20 cellular contexts compared by ENCODE assay signal in genomic region chr4:55366621-55367020, GRCh38. TPM values are rescaled to one million over a fixed set of nuclear protein-coding genes. Genes with fewer than 3 reads are reported as not detected.
DNase-seq lines count a peak whose midpoint lies in the region; ATAC-seq, FAIRE-seq and TF ChIP-seq lines count a peak whose summit lies in the region.
"Had no signal": no experiment of that assay in that cellular context is flagged by ENCODE, and none has a peak within 500 bp of the region (broad histone marks: within the 10 kb centered on the region; RNA-seq: fewer than 3 reads in every experiment).

No MANE protein-coding gene starts in this region.

- H3K36me3 Mint-ChIP-seq in type B pancreatic cell: peaks cover 5% of the 10 kb centered on the region
- peaks cover 6% of the 10 kb centered on the region for H3K36me3 Mint-ChIP-seq in activated CD4-positive, alpha-beta T cell treated with anti-CD3 and anti-CD28 coated beads, Interleukin-2, amount 10 ng/mL, durations not matched to agents 24 days and 14 days (ENCODE audit: low read depth)
- H3K36me3 Mint-ChIP-seq in activated CD4-positive, alpha-beta T cell treated with anti-CD3 and anti-CD28 coated beads, Interleukin-2, amount 10 ng/mL, durations not matched to agents 7 days and 5 days (ENCODE audit: low read depth): peaks cover 2% of the 10 kb centered on the region

- H2BK120ac ChIP-seq in mesenchymal stem cell (ENCODE audit: low read depth, low read length): no peak overlapping the region

- ATAC-seq in HepG2: no peak
- no peak for ATAC-seq in right lobe of liver

- no peak for TF ChIP-seq RAD21 in HepG2 (CRISPR knock-in tag; IDR thresholded peaks at IDR 0.05)

- H2AFZ ChIP-seq in HepG2 (ENCODE audit: low read length): peak overlapping the region; percentile 6
- no peak overlapping the region for H2AFZ ChIP-seq in mesenchymal stem cell (ENCODE audit: low read depth, low read length)
- H2AFZ ChIP-seq: PC-9 had no signal

- H2AK5ac ChIP-seq in mesenchymal stem cell (ENCODE audit: low read length, severe bottlenecking): peak overlapping the region; percentile 82

- H4K91ac ChIP-seq in mesenchymal stem cell (ENCODE audit: low read length): no peak overlapping the region

- no peak overlapping the region for H3K23ac ChIP-seq in mesenchymal stem cell (ENCODE audit: low read length in 2 of 2)

- H3K9me3 ChIP-seq in HepG2 (ENCODE audit: low read length): no peaks in the 10 kb centered on the region
- no peaks in the 10 kb centered on the region for H3K9me3 ChIP-seq in right lobe of liver
- H3K9me3 ChIP-seq in mesenchymal stem cell (ENCODE audit: control insufficient read depth, low read length): no peaks in the 10 kb centered on the region

- no peak for TF ChIP-seq CTCF in HepG2 (CRISPR knock-in tag; IDR thresholded peaks at IDR 0.05)
- no peak for TF ChIP-seq CTCF in right lobe of liver (IDR thresholded peaks at IDR 0.05)
- TF ChIP-seq CTCF in type B pancreatic cell (conservative IDR thresholded peaks at IDR 0.05): no peak

- CTCF ChIA-PET in HepG2 (lab: Yijun Ruan, JAX; ENCODE audit: low intra/inter-chr PET ratio, low total read pairs): no interaction called here
- CTCF ChIA-PET in activated CD4-positive, alpha-beta T cell treated with anti-CD3 and anti-CD28 coated beads, Interleukin-2, amount 10 ng/mL, durations not matched to agents 7 days and 5 days (lab: Charles Lee): interaction anchor here (2.1 to 2.3 kb wide), 2 partner anchors 9 to 20 kb away, joined by 5 to 7 read pairs; partner anchors contain the start of gene SRD5A3

- no peak overlapping the region for H3K9ac ChIP-seq in HepG2 (ENCODE audit: insufficient read depth, low read depth, low read length)
- H3K9ac ChIP-seq in mesenchymal stem cell (ENCODE audit: low read length): no peak overlapping the region

- in situ Hi-C loops in HepG2 (cut with HindIII; ENCODE audit: extremely low pct_ligation_motif_present, low pct_unique_long_range_greater_than_20kb): no loop called here

- POLR2A ChIA-PET in HepG2 (lab: Yijun Ruan, JAX): interaction anchor here (0.9 to 1.2 kb wide), 3 partner anchors 20 to 32 kb away, joined by 3 to 5 read pairs (median 5); partner anchors contain the start of gene TMEM165
- POLR2A ChIA-PET in activated CD4-positive, alpha-beta T cell treated with anti-CD3 and anti-CD28 coated beads, Interleukin-2, amount 10 ng/mL, durations not matched to agents 7 days and 5 days (lab: Charles Lee): no interaction called here

- no peak overlapping the region for H3K14ac ChIP-seq in mesenchymal stem cell (ENCODE audit: low read length in 2 of 2)

- intact Hi-C loops in HepG2 (cut with micrococcal nuclease; ENCODE audit: unreplicated experiment): no loop called here
- intact Hi-C loops in right lobe of liver (cut with DNase I): no loop called here
- intact Hi-C loops in activated CD4-positive, alpha-beta T cell treated with anti-CD3 and anti-CD28 coated beads, Interleukin-2, amount 10 ng/mL, durations not matched to agents 24 days and 14 days (cut with micrococcal nuclease): no loop called here

- peak overlapping the region; percentile 10 for H3K27ac Mint-ChIP-seq in type B pancreatic cell
- no peak overlapping the region for H3K27ac Mint-ChIP-seq in activated CD4-positive, alpha-beta T cell treated with anti-CD3 and anti-CD28 coated beads, Interleukin-2, amount 10 ng/mL, durations not matched to agents 24 days and 14 days
- no peak overlapping the region for H3K27ac Mint-ChIP-seq in activated CD4-positive, alpha-beta T cell treated with anti-CD3 and anti-CD28 coated beads, Interleukin-2, amount 10 ng/mL, durations not matched to agents 7 days and 5 days
- H3K27ac Mint-ChIP-seq: CD14-positive monocyte, HFFc6 had no signal

- H3K79me1 ChIP-seq in mesenchymal stem cell (replicated peaks; ENCODE audit: low read length, poor library complexity, severe bottlenecking): no peaks in the 10 kb centered on the region

- FAIRE-seq in HepG2 (lab: Jason Lieb, UNC): no peak

- no peak overlapping the region for H2BK12ac ChIP-seq in mesenchymal stem cell (ENCODE audit: low read length in 2 of 2)

- WGBS in HepG2 (ENCODE audit: low lambda C conversion rate): 87% methylated on average over 7 of the region's 7 CpGs
- WGBS in right lobe of liver (ENCODE audit: insufficient coverage, low coverage, low lambda C conversion rate, missing lambda C conversion rate): 79% methylated on average over 7 of the region's 7 CpGs
- 90% methylated on average over 7 of the region's 7 CpGs for WGBS in mesenchymal stem cell

- no TSS peak for BruUV-seq in HepG2 (replicated peaks; lab: Mats Ljungman, UMichigan)

- H3K18ac ChIP-seq in mesenchymal stem cell (ENCODE audit: low read depth in 1 of 2, low read length in 2 of 2): no peak overlapping the region

- no peak overlapping the region for H3K27ac ChIP-seq in HepG2 (ENCODE audit: extremely low read length, insufficient read depth, low read length)
- no peak overlapping the region for H3K27ac ChIP-seq in right lobe of liver
- H3K27ac ChIP-seq in cingulate gyrus (ENCODE audit: low read depth, low read length): peak overlapping the region; percentile 99
- peak overlapping the region; percentile 56 for H3K27ac ChIP-seq in mesenchymal stem cell (ENCODE audit: low read length, poor library complexity, severe bottlenecking)
- H3K27ac ChIP-seq: PC-9, RWPE1 had no signal

- no peak overlapping the region for H2BK15ac ChIP-seq in mesenchymal stem cell (ENCODE audit: low read depth, poor library complexity, severe bottlenecking)

- H4K20me1 ChIP-seq in HepG2 (ENCODE audit: insufficient read depth, low read length): no peaks in the 10 kb centered on the region

- no peak overlapping the region for H4K8ac ChIP-seq in mesenchymal stem cell (ENCODE audit: low read length)

- no peaks in the 10 kb centered on the region for H3K79me2 ChIP-seq in HepG2 (ENCODE audit: insufficient read depth, low read length)

- DNase-seq in HepG2 (ENCODE audit: low spot score) (no peak), right lobe of liver (no peak), mesenchymal stem cell (no peak), type B pancreatic cell (ENCODE audit: extremely low spot score, unreplicated experiment) (no peak)
- no peak for DNase-seq in activated naive CD4-positive, alpha-beta T cell (lab: John Stamatoyannopoulos, UW)
- DNase-seq in activated CD4-positive, alpha-beta T cell treated with anti-CD3 and anti-CD28 coated beads, Interleukin-2, amount 10 ng/mL, durations not matched to agents 24 days and 14 days: no peak
- DNase-seq in activated CD4-positive, alpha-beta T cell treated with anti-CD3 and anti-CD28 coated beads, Interleukin-2, amount 10 ng/mL, durations not matched to agents 7 days and 5 days: no peak
- DNase-seq: 8988T, DMS 273 treated with DMSO at 0.1 percent for 48 hours, DND-41, HFFc6, IMR-90, NCI-H1417 treated with DMSO at 0.1 percent for 48 hours, NCI-H187 treated with DMSO at 0.1 percent for 48 hours, NCI-H2227 treated with DMSO at 0.1 percent for 48 hours, NCI-H524 treated with DMSO at 0.1 percent for 48 hours, PC-9 had no signal

- H3K4me3 ChIP-seq in HepG2 (replicated peaks in 1 of 3; ENCODE audit: insufficient read depth in 1 of 3, low read depth in 2 of 3, low read length in 3 of 3): no peak overlapping the region
- H3K4me3 ChIP-seq in right lobe of liver: no peak overlapping the region
- no peak overlapping the region for H3K4me3 ChIP-seq in mesenchymal stem cell (ENCODE audit: insufficient read depth in 1 of 2, low read depth in 1 of 2, low read length in 2 of 2)
- H3K4me3 ChIP-seq: PC-9 had no signal

- no peaks in the 10 kb centered on the region for H3K27me3 ChIP-seq in HepG2 (ENCODE audit: control insufficient read depth in 1 of 2, insufficient read depth in 2 of 2, low read length in 2 of 2)
- H3K27me3 ChIP-seq in right lobe of liver: no peaks in the 10 kb centered on the region
- no peaks in the 10 kb centered on the region for H3K27me3 ChIP-seq in mesenchymal stem cell (ENCODE audit: control insufficient read depth in 1 of 2, insufficient read depth in 1 of 2, low read length in 2 of 2)

- TF ChIP-seq EP300 in HepG2 (IDR thresholded peaks at IDR 0.05; ENCODE audit: low read depth in 2 of 2, low read length in 2 of 2): no peak
- TF ChIP-seq EP300 in HepG2 (CRISPR knock-in tag; IDR thresholded peaks at IDR 0.05; ENCODE audit: borderline replicate concordance): no peak

- H2BK5ac ChIP-seq in mesenchymal stem cell (ENCODE audit: low read depth, low read length, poor library complexity, severe bottlenecking): no peak overlapping the region

- H3K4me3 Mint-ChIP-seq in type B pancreatic cell: no peak overlapping the region
- H3K4me3 Mint-ChIP-seq in activated CD4-positive, alpha-beta T cell treated with anti-CD3 and anti-CD28 coated beads, Interleukin-2, amount 10 ng/mL, durations not matched to agents 24 days and 14 days: no peak overlapping the region
- no peak overlapping the region for H3K4me3 Mint-ChIP-seq in activated CD4-positive, alpha-beta T cell treated with anti-CD3 and anti-CD28 coated beads, Interleukin-2, amount 10 ng/mL, durations not matched to agents 7 days and 5 days
- H3K4me3 Mint-ChIP-seq: CD14-positive monocyte, HFFc6 had no signal

- H3K4me2 ChIP-seq in HepG2 (ENCODE audit: low read depth, low read length) (0 out of 2 replicates have a peak overlapping the region, but pooled peaks have one; percentile 6), mesenchymal stem cell (ENCODE audit: low read length, poor library complexity, severe bottlenecking) (no peak overlapping the region)
- H3K4me2 ChIP-seq: PC-9 had no signal

- H3K9me3 Mint-ChIP-seq in type B pancreatic cell: no peaks in the 10 kb centered on the region
- H3K9me3 Mint-ChIP-seq in activated CD4-positive, alpha-beta T cell treated with anti-CD3 and anti-CD28 coated beads, Interleukin-2, amount 10 ng/mL, durations not matched to agents 24 days and 14 days: no peaks in the 10 kb centered on the region
- no peaks in the 10 kb centered on the region for H3K9me3 Mint-ChIP-seq in activated CD4-positive, alpha-beta T cell treated with anti-CD3 and anti-CD28 coated beads, Interleukin-2, amount 10 ng/mL, durations not matched to agents 7 days and 5 days
- H3K9me3 Mint-ChIP-seq: CD14-positive monocyte, HFFc6 had no signal

- H3K36me3 ChIP-seq in HepG2 (replicated peaks in 1 of 2; ENCODE audit: control insufficient read depth in 1 of 2, insufficient read depth in 2 of 2, low read length in 2 of 2): no peaks in the 10 kb centered on the region
- no peaks in the 10 kb centered on the region for H3K36me3 ChIP-seq in right lobe of liver
- H3K36me3 ChIP-seq in mesenchymal stem cell (ENCODE audit: control insufficient read depth in 1 of 2, insufficient read depth in 2 of 2, low read depth in 1 of 2, low read length in 2 of 2): peaks cover 0 to 42% of the 10 kb centered on the region in 2 experiments

- H3K27me3 Mint-ChIP-seq in type B pancreatic cell: no peaks in the 10 kb centered on the region
- H3K27me3 Mint-ChIP-seq in activated CD4-positive, alpha-beta T cell treated with anti-CD3 and anti-CD28 coated beads, Interleukin-2, amount 10 ng/mL, durations not matched to agents 24 days and 14 days: no peaks in the 10 kb centered on the region
- H3K27me3 Mint-ChIP-seq in activated CD4-positive, alpha-beta T cell treated with anti-CD3 and anti-CD28 coated beads, Interleukin-2, amount 10 ng/mL, durations not matched to agents 7 days and 5 days: no peaks in the 10 kb centered on the region

- H3K4me1 ChIP-seq in HepG2 (ENCODE audit: insufficient read depth, low read length): peaks cover 17% of the 10 kb centered on the region
- no peaks in the 10 kb centered on the region for H3K4me1 ChIP-seq in right lobe of liver
- H3K4me1 ChIP-seq in mesenchymal stem cell (ENCODE audit: control insufficient read depth, insufficient read depth, low read depth, low read length): peaks cover 9% of the 10 kb centered on the region

- TF ChIP-seq POLR2A in HepG2 (IDR thresholded peaks at IDR 0.05; ENCODE audit: insufficient read depth in 1 of 2, low read depth in 2 of 2, low read length in 2 of 2): no peak
- TF ChIP-seq POLR2A in right lobe of liver (IDR thresholded peaks at IDR 0.05): no peak

- H3K4ac ChIP-seq in mesenchymal stem cell (ENCODE audit: low read depth in 1 of 2, low read length in 2 of 2): no peak overlapping the region

- H3K4me1 Mint-ChIP-seq in type B pancreatic cell (ENCODE audit: unreplicated experiment): no peaks in the 10 kb centered on the region
- H3K4me1 Mint-ChIP-seq in activated CD4-positive, alpha-beta T cell treated with anti-CD3 and anti-CD28 coated beads, Interleukin-2, amount 10 ng/mL, durations not matched to agents 24 days and 14 days: no peaks in the 10 kb centered on the region
- H3K4me1 Mint-ChIP-seq in activated CD4-positive, alpha-beta T cell treated with anti-CD3 and anti-CD28 coated beads, Interleukin-2, amount 10 ng/mL, durations not matched to agents 7 days and 5 days: no peaks in the 10 kb centered on the region

RNA-seq across cellular contexts. Expression of gene SRD5A3, which starts 20.6 kb away (rescaled TPM):
- total RNA-seq in HepG2 (2016; rRNA removed; fragmentation: Illumina TruSeq; extraction: Trizol): 12.8 and 18.4 TPM in 2 replicates
- total RNA-seq in HepG2 (2016; cell fraction: cytosol; rRNA removed; fragmentation: Illumina TruSeq; extraction: Trizol; ENCODE audit: low read depth): 10.3 and 14.8 TPM in 2 replicates
- total RNA-seq in HepG2 (2016; cell fraction: insoluble cytoplasmic fraction; rRNA removed; fragmentation: Illumina TruSeq; extraction: Trizol): 12.5 and 16.5 TPM in 2 replicates
- 22.0 and 24.7 TPM in 2 replicates for total RNA-seq in HepG2 (2016; cell fraction: membrane; rRNA removed; fragmentation: Illumina TruSeq; extraction: Trizol)
- total RNA-seq in HepG2 (2016; cell fraction: nucleus; rRNA removed; fragmentation: Illumina TruSeq; extraction: Trizol): 12.7 and 14.2 TPM in 2 replicates
- polyA plus RNA-seq in HepG2 (2011; rRNA removed): 7.4 and 12.4 TPM in 2 replicates
- polyA plus RNA-seq in HepG2 (2011; cell fraction: cytosol; rRNA removed): 5.5 and 8.9 TPM in 2 replicates
- 0.87 and 1.7 TPM in 2 replicates for polyA plus RNA-seq in HepG2 (2011; cell fraction: nucleus; rRNA removed)
- 8.3 and 13.3 TPM in 2 replicates for polyA plus RNA-seq in HepG2 (2012)
- polyA plus RNA-seq in HepG2 (2016; cell fraction: cytosol; fragmentation: Illumina TruSeq; extraction: Trizol; ENCODE audit: low read depth): 30.1 and 32.4 TPM in 2 replicates
- polyA plus RNA-seq in HepG2 (2016; cell fraction: insoluble cytoplasmic fraction; fragmentation: Illumina TruSeq; extraction: Trizol; ENCODE audit: low read depth): 17.4 and 17.6 TPM in 2 replicates
- 26.9 and 30.1 TPM in 2 replicates for polyA plus RNA-seq in HepG2 (2016; cell fraction: membrane; fragmentation: Illumina TruSeq; extraction: Trizol; ENCODE audit: low read depth)
- polyA plus RNA-seq in HepG2 (2016; cell fraction: nucleus; fragmentation: Illumina TruSeq; extraction: Trizol; ENCODE audit: insufficient read depth, low read depth): 26.6 and 27.3 TPM in 2 replicates
- polyA minus RNA-seq in HepG2 (2011; rRNA and poly(A)+ RNA removed; ENCODE audit: low replicate concordance): 14.9 and 24.8 TPM in 2 replicates
- 4.6 and 5.1 TPM in 2 replicates for polyA minus RNA-seq in HepG2 (2011; cell fraction: cytosol; rRNA and poly(A)+ RNA removed)
- 1.3 and 2.1 TPM in 2 replicates for polyA minus RNA-seq in HepG2 (2011; cell fraction: nucleus; rRNA and poly(A)+ RNA removed)
- total RNA-seq in right lobe of liver: 10 to 100 TPM in 3 of 6 experiments, 1 to 10 TPM in 3; 7.7 to 13.9 (median 9.9) TPM
- 15.1 TPM for polyA plus RNA-seq in mesenchymal stem cell (2013, experiment 1 of 2)
- polyA plus RNA-seq in mesenchymal stem cell (2013, experiment 2 of 2): 15.2 TPM
- 19.8 and 25.7 TPM in 2 replicates for total RNA-seq in type B pancreatic cell (ENCODE audit: low replicate concordance)
- total RNA-seq in activated CD4-positive, alpha-beta T cell treated with anti-CD3 and anti-CD28 coated beads, Interleukin-2, amount 10 ng/mL, durations not matched to agents 24 days and 14 days: 26.6 and 27.4 TPM in 2 replicates
- total RNA-seq in activated CD4-positive, alpha-beta T cell treated with anti-CD3 and anti-CD28 coated beads, Interleukin-2, amount 10 ng/mL, durations not matched to agents 7 days and 5 days: 10 to 100 TPM in 1 of 2 experiments, 1 to 10 TPM in 1; 8.3 to 10.3 TPM

RNA-seq across cellular contexts. Expression of gene TMEM165, which starts 29.1 kb away (rescaled TPM):
- 32.0 and 54.6 TPM in 2 replicates for total RNA-seq in HepG2 (2016; rRNA removed; fragmentation: Illumina TruSeq; extraction: Trizol)
- 49.0 and 49.6 TPM in 2 replicates for total RNA-seq in HepG2 (2016; cell fraction: cytosol; rRNA removed; fragmentation: Illumina TruSeq; extraction: Trizol; ENCODE audit: low read depth)
- total RNA-seq in HepG2 (2016; cell fraction: insoluble cytoplasmic fraction; rRNA removed; fragmentation: Illumina TruSeq; extraction: Trizol): 31.3 and 54.4 TPM in 2 replicates
- total RNA-seq in HepG2 (2016; cell fraction: membrane; rRNA removed; fragmentation: Illumina TruSeq; extraction: Trizol): 41.0 and 41.4 TPM in 2 replicates
- 69.6 and 76.4 TPM in 2 replicates for total RNA-seq in HepG2 (2016; cell fraction: nucleus; rRNA removed; fragmentation: Illumina TruSeq; extraction: Trizol)
- 82.0 and 103 TPM in 2 replicates for polyA plus RNA-seq in HepG2 (2011; rRNA removed)
- polyA plus RNA-seq in HepG2 (2011; cell fraction: cytosol; rRNA removed): 36.3 and 40.4 TPM in 2 replicates
- polyA plus RNA-seq in HepG2 (2011; cell fraction: nucleus; rRNA removed): 57.5 and 61.2 TPM in 2 replicates
- 27.9 and 35.8 TPM in 2 replicates for polyA plus RNA-seq in HepG2 (2012)
- 17.4 and 21.2 TPM in 2 replicates for polyA plus RNA-seq in HepG2 (2016; cell fraction: cytosol; fragmentation: Illumina TruSeq; extraction: Trizol; ENCODE audit: low read depth)
- 36.0 and 38.8 TPM in 2 replicates for polyA plus RNA-seq in HepG2 (2016; cell fraction: insoluble cytoplasmic fraction; fragmentation: Illumina TruSeq; extraction: Trizol; ENCODE audit: low read depth)
- polyA plus RNA-seq in HepG2 (2016; cell fraction: membrane; fragmentation: Illumina TruSeq; extraction: Trizol; ENCODE audit: low read depth): 27.2 and 31.4 TPM in 2 replicates
- 108 and 117 TPM in 2 replicates for polyA plus RNA-seq in HepG2 (2016; cell fraction: nucleus; fragmentation: Illumina TruSeq; extraction: Trizol; ENCODE audit: insufficient read depth, low read depth)
- 170 and 281 TPM in 2 replicates for polyA minus RNA-seq in HepG2 (2011; rRNA and poly(A)+ RNA removed; ENCODE audit: low replicate concordance)
- polyA minus RNA-seq in HepG2 (2011; cell fraction: cytosol; rRNA and poly(A)+ RNA removed): 36.6 and 41.3 TPM in 2 replicates
- polyA minus RNA-seq in HepG2 (2011; cell fraction: nucleus; rRNA and poly(A)+ RNA removed): 125 and 131 TPM in 2 replicates
- total RNA-seq in right lobe of liver: 10 to 100 TPM; 13.3 to 53.0 (median 23.0) TPM
- 98.0 TPM for polyA plus RNA-seq in mesenchymal stem cell (2013, experiment 1 of 2)
- 99.5 TPM for polyA plus RNA-seq in mesenchymal stem cell (2013, experiment 2 of 2)
- 69.2 and 96.0 TPM in 2 replicates for total RNA-seq in type B pancreatic cell (ENCODE audit: low replicate concordance)
- total RNA-seq in activated CD4-positive, alpha-beta T cell treated with anti-CD3 and anti-CD28 coated beads, Interleukin-2, amount 10 ng/mL, durations not matched to agents 24 days and 14 days: 87.2 and 99.1 TPM in 2 replicates
- 10 to 100 TPM; 61.8 to 61.9 TPM for total RNA-seq in activated CD4-positive, alpha-beta T cell treated with anti-CD3 and anti-CD28 coated beads, Interleukin-2, amount 10 ng/mL, durations not matched to agents 7 days and 5 days

Comparison
In these comparisons a context has a peak if more than half of its experiments do, and no peak if none do; other contexts are left out.
1. H3K27ac ChIP-seq: peak in cingulate gyrus (single experiment) and mesenchymal stem cell (single experiment); none in HepG2 (single experiment) and right lobe of liver (0 of 3).